12 cellular contexts compared by ENCODE assay signal in genomic region chr22:36395061-36395849, GRCh38. TPM values are rescaled to one million over a fixed set of nuclear protein-coding genes. Genes with fewer than 3 reads are reported as not detected.
A peak's percentile ranks its signal among the peaks of the same experiment; 100 is the strongest.
DNase-seq lines count a peak whose midpoint lies in the region; ATAC-seq and TF ChIP-seq lines count a peak whose summit lies in the region.
"Had no signal": no experiment of that assay in that cellular context is flagged by ENCODE, and none has a peak within 500 bp of the region (broad histone marks: within the 10 kb centered on the region; RNA-seq: fewer than 3 reads in every experiment).

No MANE protein-coding gene starts in this region.

- TF ChIP-seq CTCF in left ventricle myocardium inferior (IDR thresholded peaks at IDR 0.05; ENCODE audit: borderline replicate concordance) (no peak), heart right ventricle (IDR thresholded peaks at IDR 0.05) (no peak), body of pancreas (IDR thresholded peaks at IDR 0.05) (no peak), lower lobe of right lung (IDR thresholded peaks at IDR 0.05) (no peak)

- intact Hi-C loops in left ventricle myocardium inferior (cut with micrococcal nuclease): no loop called here
- intact Hi-C loops in heart right ventricle (cut with DNase I): loop anchor here in 4 of 10 donors (5.0 to 10.0 kb wide), 2 partner anchors 50 to 52 kb away; no protein-coding TSS in a partner anchor
- intact Hi-C loops in body of pancreas (cut with DNase I): loop anchor here (10.0 kb wide), 1 partner anchor 50 kb away; no protein-coding TSS in a partner anchor
- intact Hi-C loops in lower lobe of right lung (cut with DNase I): no loop called here

- H3K4me1 ChIP-seq in left ventricle myocardium inferior (peaks cover 33% of the 10 kb centered on the region), heart right ventricle (peaks cover 0 to 64% (median 12%) of the 10 kb centered on the region in 9 donors), body of pancreas (peaks cover 13% of the 10 kb centered on the region), lower lobe of right lung (peaks cover 41% of the 10 kb centered on the region)

- H3K36me3 ChIP-seq in left ventricle myocardium inferior (no peaks in the 10 kb centered on the region), heart right ventricle (no peaks in the 10 kb centered on the region), body of pancreas (replicated peaks in 1 of 2; ENCODE audit: insufficient read depth in 1 of 2, low read depth in 2 of 2) (no peaks in the 10 kb centered on the region), lower lobe of right lung (no peaks in the 10 kb centered on the region)

- 78 to 80% methylated on average over 12 of the region's 12 CpGs for WGBS in heart right ventricle, 2 donors
- 64 to 68% methylated on average over 12 of the region's 12 CpGs for WGBS in body of pancreas, 2 donors

- H3K27ac ChIP-seq in left ventricle myocardium inferior (replicated peaks): peak overlapping the region; percentile 30
- H3K27ac ChIP-seq in heart right ventricle: peak overlapping the region in 5 of 10 donors; percentile 15 to 61 (median 36)
- peak overlapping the region; percentile 5 to 50 (median 24) for H3K27ac ChIP-seq in body of pancreas
- no peak overlapping the region for H3K27ac ChIP-seq in lower lobe of right lung

- no peaks in the 10 kb centered on the region for H3K9me3 ChIP-seq in left ventricle myocardium inferior (replicated peaks)
- H3K9me3 ChIP-seq in heart right ventricle: no peaks in the 10 kb centered on the region
- H3K9me3 ChIP-seq in body of pancreas: no peaks in the 10 kb centered on the region
- no peaks in the 10 kb centered on the region for H3K9me3 ChIP-seq in lower lobe of right lung

- ATAC-seq in heart right ventricle: no peak
- ATAC-seq in body of pancreas: peak; percentile 57
- peak; percentile 47 to 53 for ATAC-seq in lower lobe of right lung
- ATAC-seq: activated T-cell treated with anti-CD3 and anti-CD28 coated beads, Interleukin-2, amount 50 U/mL, for 4 hours; naive thymus-derived CD4-positive, alpha-beta T cell had no signal

- TF ChIP-seq POLR2A in body of pancreas (IDR thresholded peaks at IDR 0.05): no peak

- H3K27me3 ChIP-seq in left ventricle myocardium inferior (ENCODE audit: low read depth) (no peaks in the 10 kb centered on the region), heart right ventricle (no peaks in the 10 kb centered on the region), body of pancreas (no peaks in the 10 kb centered on the region), lower lobe of right lung (ENCODE audit: low read depth) (no peaks in the 10 kb centered on the region)

- no peak for DNase-seq in left ventricle myocardium inferior
- DNase-seq in heart right ventricle: no peak
- DNase-seq in body of pancreas: peak in 2 of 4 donors; percentile 30 to 39
- no peak for DNase-seq in lower lobe of right lung
- DNase-seq in ureter (ENCODE audit: low spot score): peak; percentile 69
- no peak for DNase-seq in stimulated activated CD4-positive, alpha-beta T cell treated with anti-CD3 and anti-CD28 coated beads, Interleukin-2, amount 100 ng/mL, for 24 hours
- no peak for DNase-seq in SW 1271 (lab: John Stamatoyannopoulos, UW)
- no peak for DNase-seq in amniotic stem cell (lab: John Stamatoyannopoulos, UW)
- DNase-seq: activated B cell treated with CpG ODN at 0.5 μM for 24 hours; activated T-cell treated with anti-CD3 and anti-CD28 coated beads, Interleukin-2, amount 50 U/mL, for 4 hours; naive thymus-derived CD4-positive, alpha-beta T cell; SHP77 treated with DMSO at 0.1 percent for 48 hours had no signal

- H3K4me3 ChIP-seq in left ventricle myocardium inferior (no peak overlapping the region), heart right ventricle (no peak overlapping the region), body of pancreas (no peak overlapping the region), lower lobe of right lung (no peak overlapping the region)

RNA-seq across cellular contexts. Expression of gene MYH9, which starts 7.5 kb away (rescaled TPM):
- total RNA-seq in left ventricle myocardium inferior (150 TPM), heart right ventricle (100 to 1,000 TPM; 132 to 345 (median 189) TPM), body of pancreas (100 to 1,000 TPM; 294 to 323 TPM), lower lobe of right lung (659 TPM), ureter (810 TPM)
- 100 to 1,000 TPM; 134 to 243 TPM for polyA plus RNA-seq in heart right ventricle

Comparison
In these comparisons a context has a peak if more than half of its experiments do, and no peak if none do; other contexts are left out.
1. ATAC-seq: peak in body of pancreas (single experiment) and lower lobe of right lung (2 of 2); none in heart right ventricle (0 of 8).